Comparison of ENCODE assay signal across 8 cellular contexts in genomic region chr11:17384002-17384511, GRCh38. TPM values are rescaled to one million over a fixed set of nuclear protein-coding genes. Genes with fewer than 3 reads are reported as not detected.
DNase-seq lines count a peak whose midpoint lies in the region; ATAC-seq and TF ChIP-seq lines count a peak whose summit lies in the region.

No MANE protein-coding gene starts in this region.

- in situ Hi-C loops in ACHN (cut with HindIII; ENCODE audit: low pct_ligation_motif_present, low pct_unique_long_range_greater_than_20kb, low sequenced_read_pairs) (no loop called here), KBM-7 (cut with MboI; ENCODE audit: low pct_unique_long_range_greater_than_20kb, low sequenced_read_pairs) (loop anchor here (10.0 kb wide), 1 partner anchor 121 kb away; no protein-coding TSS in a partner anchor), Panc1 (cut with HindIII; ENCODE audit: low pct_unique_long_range_greater_than_20kb, low sequenced_read_pairs) (no loop called here)

- H3K27ac Mint-ChIP-seq in activated T-cell treated with anti-CD3 and anti-CD28 coated beads, Interleukin-2, amount 50 U/mL, for 72 hours = no peak overlapping the region

- TF ChIP-seq CTCF in Panc1 (IDR thresholded peaks at IDR 0.05) (peak; percentile 93), fibroblast of pulmonary artery (IDR thresholded peaks at IDR 0.05; ENCODE audit: low read length, missing control alignments) (peak; percentile 96)

- H3K36me3 ChIP-seq in Panc1 (ENCODE audit: control insufficient read depth, insufficient read depth, low read length) = no peaks in the 10 kb centered on the region; the same call in 1 of the 2 replicates

- ATAC-seq in GM18867 (IDR thresholded peaks at IDR 0.05; ENCODE audit: unreplicated experiment) (peak; percentile 41), Panc1 (peak; percentile 74)
- peak; percentile 53 to 60 for ATAC-seq in activated T-cell treated with anti-CD3 and anti-CD28 coated beads, Interleukin-2, amount 50 U/mL, for 72 hours (replicated peaks in 1 of 2)

- BruUV-seq in Panc1 (replicated peaks; lab: Mats Ljungman, UMichigan) = no TSS peak

- H3K4me1 Mint-ChIP-seq in activated T-cell treated with anti-CD3 and anti-CD28 coated beads, Interleukin-2, amount 50 U/mL, for 72 hours (ENCODE audit: low read depth) = no peaks in the 10 kb centered on the region

- no peak overlapping the region for H3K4me3 ChIP-seq in Panc1 (ENCODE audit: low read depth in 2 of 2, low read length in 2 of 2)
- no peak overlapping the region for H3K4me3 ChIP-seq in fibroblast of pulmonary artery (replicated peaks; ENCODE audit: low read depth, low read length)

- intact Hi-C loops in Panc1 (cut with micrococcal nuclease; ENCODE audit: unreplicated experiment) = loop anchor here (1.0 to 5.0 kb wide), 3 partner anchors 120 to 152 kb away; no protein-coding TSS in a partner anchor

- no peaks in the 10 kb centered on the region for H3K9me3 ChIP-seq in Panc1 (ENCODE audit: control insufficient read depth, insufficient read depth, low read depth, low read length)

- no peak overlapping the region for H3K4me3 Mint-ChIP-seq in activated T-cell treated with anti-CD3 and anti-CD28 coated beads, Interleukin-2, amount 50 U/mL, for 72 hours

- no peaks in the 10 kb centered on the region for H3K27me3 ChIP-seq in Panc1 (ENCODE audit: control insufficient read depth, insufficient read depth, low read length)

- POLR2A ChIA-PET in Panc1 (lab: Charles Lee) = no interaction called here

- no peaks in the 10 kb centered on the region for H3K9me3 Mint-ChIP-seq in activated T-cell treated with anti-CD3 and anti-CD28 coated beads, Interleukin-2, amount 50 U/mL, for 72 hours

- H3K36me3 Mint-ChIP-seq in activated T-cell treated with anti-CD3 and anti-CD28 coated beads, Interleukin-2, amount 50 U/mL, for 72 hours (ENCODE audit: insufficient read depth in 2 of 2) = no peaks in the 10 kb centered on the region

- CTCF ChIA-PET in Panc1 (lab: Charles Lee) = interaction anchor here (0.6 to 2.7 kb wide), 7 partner anchors 29 to 229 kb away, joined by 3 to 16 read pairs (median 6); no protein-coding TSS in a partner anchor

- no peak overlapping the region for H3K27ac ChIP-seq in Panc1 (ENCODE audit: low read length)

- no peaks in the 10 kb centered on the region for H3K4me1 ChIP-seq in Panc1 (ENCODE audit: control insufficient read depth, insufficient read depth, low read length)

- H3K27me3 Mint-ChIP-seq in activated T-cell treated with anti-CD3 and anti-CD28 coated beads, Interleukin-2, amount 50 U/mL, for 72 hours (ENCODE audit: low read depth) = peaks cover 9% of the 10 kb centered on the region

- DNase-seq in ACHN (peak; percentile 71), KBM-7 (peak; percentile 67), Panc1 (ENCODE audit: low read depth, low spot score) (peak; percentile 56), fibroblast of pulmonary artery (ENCODE audit: low read depth) (peak; percentile 89), nucleus accumbens (lab: John Stamatoyannopoulos, UW) (peak in 51 of 56 donors; percentile 14 to 91 (median 61)), superior temporal gyrus (ENCODE audit: extremely low spot score) (peak; percentile 93)
- peak; percentile 74 to 79 for DNase-seq in activated T-cell treated with anti-CD3 and anti-CD28 coated beads, Interleukin-2, amount 50 U/mL, for 72 hours

RNA-seq across cellular contexts. Expression of gene KCNJ11, which starts 4.4 kb away (rescaled TPM):
- total RNA-seq in Panc1 (2021; ENCODE audit: unreplicated experiment) = 0.67 TPM
- polyA plus RNA-seq in Panc1 (2012; ENCODE audit: insufficient read length) = 1.1 TPM
- under 1 TPM in 1 of 2 donors, not detected in 1; 0.29 TPM for total RNA-seq in activated T-cell treated with anti-CD3 and anti-CD28 coated beads, Interleukin-2, amount 50 U/mL, for 72 hours

RNA-seq across cellular contexts. Expression of gene NCR3LG1, which starts 32.5 kb away (rescaled TPM):
- total RNA-seq in Panc1 (2021; ENCODE audit: unreplicated experiment) = 8.6 TPM
- polyA plus RNA-seq in Panc1 (2012; ENCODE audit: insufficient read length) = 1.1 TPM
- 1 to 10 TPM; 1.3 to 1.5 TPM for total RNA-seq in activated T-cell treated with anti-CD3 and anti-CD28 coated beads, Interleukin-2, amount 50 U/mL, for 72 hours
